Comparison of ENCODE assay signal across 8 cellular contexts in the genomic region with DNA sequence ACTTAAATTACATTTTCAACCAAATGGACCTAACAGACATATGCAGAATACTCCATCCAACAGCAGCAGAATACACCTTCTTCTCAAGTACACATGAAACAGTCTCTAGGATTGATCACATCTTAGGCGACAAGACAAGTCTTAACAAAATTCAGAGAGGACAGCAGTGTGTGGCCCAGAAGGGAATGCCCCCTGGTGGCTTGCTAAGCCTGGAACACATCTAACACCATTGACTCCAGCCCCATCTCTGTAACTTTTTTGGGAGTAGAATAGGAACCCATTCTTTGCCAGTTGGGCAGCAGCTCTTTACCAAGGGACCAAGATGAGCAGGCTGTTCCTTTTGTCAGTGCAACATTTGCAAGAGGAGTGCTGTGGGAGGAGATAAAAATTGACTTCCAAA.
A peak's percentile ranks its signal among the peaks of the same experiment; 100 is the strongest.
DNase-seq lines count a peak whose midpoint lies in the region; ATAC-seq and TF ChIP-seq lines count a peak whose summit lies in the region.

No MANE protein-coding gene starts in this region.

- no peaks in the 10 kb centered on the region for H3K9me3 ChIP-seq in CD4-positive, CD25-positive, alpha-beta regulatory T cell (ENCODE audit: control insufficient read depth in 2 of 2, low read length in 2 of 2)
- H3K9me3 ChIP-seq in smooth muscle cell (replicated peaks; ENCODE audit: low read depth), result no peaks in the 10 kb centered on the region

- H3K4me3 ChIP-seq in CD4-positive, CD25-positive, alpha-beta regulatory T cell (ENCODE audit: low read depth, low read length), result no peak overlapping the region
- no peak overlapping the region for H3K4me3 ChIP-seq in smooth muscle cell

- H3K36me3 ChIP-seq in CD4-positive, CD25-positive, alpha-beta regulatory T cell (ENCODE audit: control insufficient read depth, insufficient read depth, low read length), result no peaks in the 10 kb centered on the region
- H3K36me3 ChIP-seq in smooth muscle cell (ENCODE audit: low read depth), result no peaks in the 10 kb centered on the region

- DNase-seq in CD4-positive, CD25-positive, alpha-beta regulatory T cell, result peak; percentile 25 to 71 (median 56)
- DNase-seq in HT-29 (ENCODE audit: low spot score) (peak; percentile 17), activated T-cell treated with anti-CD3 and anti-CD28 coated beads for 1 hour (ENCODE audit: low read depth) (peak; percentile 19), foreskin keratinocyte (peak in 1 of 2 donors; percentile 3), smooth muscle cell (lab: John Stamatoyannopoulos, UW; ENCODE audit: unreplicated experiment) (no peak), ecto neural progenitor cell (ENCODE audit: low spot score) (no peak), MV-4-11 (lab: John Stamatoyannopoulos, UW) (no peak)

- TF ChIP-seq CTCF in foreskin keratinocyte (conservative IDR thresholded peaks at IDR 0.05), result peak; percentile 48
- peak; percentile 59 for TF ChIP-seq CTCF in smooth muscle cell (IDR thresholded peaks at IDR 0.05; ENCODE audit: borderline replicate concordance, insufficient read depth, poor library complexity, severe bottlenecking)

- H3K79me2 ChIP-seq in smooth muscle cell (ENCODE audit: low read depth), result no peaks in the 10 kb centered on the region

- H3K4me2 ChIP-seq in smooth muscle cell, result no peak overlapping the region

- peak overlapping the region; percentile 2 to 49 (median 3) for H3K27ac Mint-ChIP-seq in CD4-positive, CD25-positive, alpha-beta regulatory T cell

- WGBS in smooth muscle cell (ENCODE audit: low lambda C conversion rate), result 48% methylated on average over 1 of the region's 1 CpG

- no peak overlapping the region for H3K27ac ChIP-seq in CD4-positive, CD25-positive, alpha-beta regulatory T cell (ENCODE audit: insufficient read depth, low read length, poor library complexity, severe bottlenecking)
- H3K27ac ChIP-seq in foreskin keratinocyte (no peak overlapping the region), smooth muscle cell (ENCODE audit: low read depth) (no peak overlapping the region)

- peaks cover 5% of the 10 kb centered on the region for H3K4me1 ChIP-seq in CD4-positive, CD25-positive, alpha-beta regulatory T cell (ENCODE audit: control insufficient read depth, insufficient read depth, low read length, poor library complexity, severe bottlenecking)
- H3K4me1 ChIP-seq in foreskin keratinocyte (no peaks in the 10 kb centered on the region), smooth muscle cell (ENCODE audit: low read depth) (no peaks in the 10 kb centered on the region)

- no peaks in the 10 kb centered on the region for H3K9me3 Mint-ChIP-seq in CD4-positive, CD25-positive, alpha-beta regulatory T cell

- H2AFZ ChIP-seq in smooth muscle cell (ENCODE audit: low read depth), result no peak overlapping the region

- H3K27me3 ChIP-seq in CD4-positive, CD25-positive, alpha-beta regulatory T cell (ENCODE audit: control insufficient read depth, insufficient read depth, low read length), result no peaks in the 10 kb centered on the region
- no peaks in the 10 kb centered on the region for H3K27me3 ChIP-seq in foreskin keratinocyte
- H3K27me3 ChIP-seq in smooth muscle cell (ENCODE audit: low read depth), result no peaks in the 10 kb centered on the region

- no peaks in the 10 kb centered on the region for H3K27me3 Mint-ChIP-seq in CD4-positive, CD25-positive, alpha-beta regulatory T cell

- peak; percentile 79 to 84 for ATAC-seq in CD4-positive, CD25-positive, alpha-beta regulatory T cell (ENCODE audit: low read depth in 2 of 2)
- ATAC-seq in GM19324 (IDR thresholded peaks at IDR 0.05; ENCODE audit: low FRiP score, unreplicated experiment) (peak; percentile 81), foreskin keratinocyte (peak; percentile 66)

- peak overlapping the region in 1 of 4 donors; percentile 7 for H3K4me3 Mint-ChIP-seq in CD4-positive, CD25-positive, alpha-beta regulatory T cell

- no peak overlapping the region for H3K9ac ChIP-seq in smooth muscle cell (ENCODE audit: low read depth)

- H3F3A ChIP-seq in smooth muscle cell (ENCODE audit: low read depth), result no peaks in the 10 kb centered on the region

- H3K36me3 Mint-ChIP-seq in CD4-positive, CD25-positive, alpha-beta regulatory T cell, result peaks cover 4% of the 10 kb centered on the region

- no peaks in the 10 kb centered on the region for H4K20me1 ChIP-seq in smooth muscle cell (ENCODE audit: low read depth)

- H3K4me1 Mint-ChIP-seq in CD4-positive, CD25-positive, alpha-beta regulatory T cell, result peaks cover 23 to 65% (median 45%) of the 10 kb centered on the region in 4 donors

Comparison
In these comparisons a context has a peak if more than half of its experiments do, and no peak if none do; other contexts are left out.
1. DNase-seq: peak in CD4-positive, CD25-positive, alpha-beta regulatory T cell (3 of 3), HT-29 (single experiment) and activated T-cell treated with anti-CD3 and anti-CD28 coated beads for 1 hour (single experiment); none in smooth muscle cell (single experiment), ecto neural progenitor cell (single experiment) and MV-4-11 (single experiment).
2. Peak in every context shown above with its lines, with median percentiles within 50 percentile points of each other: ATAC-seq.